ENCODE assay signal across 9 cellular contexts in the genomic region with DNA sequence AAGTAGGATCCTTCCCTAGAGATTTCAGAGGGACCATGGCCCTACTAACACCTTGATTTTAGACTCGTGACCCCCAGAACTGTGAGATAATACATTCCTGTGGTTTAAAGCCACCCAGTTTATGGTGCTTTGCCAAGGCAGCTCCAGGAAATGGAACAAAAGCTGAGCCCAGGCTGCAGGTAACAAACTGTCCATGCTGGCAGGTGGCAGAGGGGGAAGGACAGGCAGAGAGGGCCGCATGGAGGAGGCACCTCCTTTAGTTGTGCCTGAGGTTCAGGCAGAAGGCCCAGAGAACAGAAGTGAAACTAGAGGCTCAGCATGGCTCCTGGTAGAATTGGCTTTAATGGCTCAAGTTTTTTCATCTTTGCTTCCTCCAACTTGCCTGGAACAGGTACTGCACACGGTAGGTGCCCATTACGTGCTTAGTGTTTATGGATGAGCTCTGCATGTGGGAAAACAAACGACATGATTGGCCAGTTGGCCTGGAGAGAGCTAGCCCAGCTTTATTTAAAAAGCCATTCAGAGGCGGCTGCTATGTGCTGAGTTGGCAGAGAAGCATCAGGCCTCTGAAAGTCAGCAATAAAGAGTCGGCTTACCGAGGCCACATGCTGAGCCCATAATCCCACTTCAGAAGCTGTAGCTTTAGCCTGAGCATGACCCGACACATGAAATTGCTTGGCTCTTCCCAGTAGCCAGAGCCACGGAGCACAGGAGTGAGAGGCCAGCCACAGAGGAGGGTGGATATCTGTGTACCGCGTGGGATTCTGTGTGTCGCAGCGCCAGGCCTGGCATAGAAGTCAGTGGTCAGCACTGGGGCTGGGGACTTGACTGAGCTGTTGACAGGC. TPM values are rescaled to one million over a fixed set of nuclear protein-coding genes. Genes with fewer than 3 reads are reported as not detected.
DNase-seq lines count a peak whose midpoint lies in the region; ATAC-seq and TF ChIP-seq lines count a peak whose summit lies in the region.
"Had no signal": no experiment of that assay in that cellular context is flagged by ENCODE, and none has a peak within 500 bp of the region (broad histone marks: within the 10 kb centered on the region; RNA-seq: fewer than 3 reads in every experiment).

No MANE protein-coding gene starts in this region.

- H3K9me3 ChIP-seq in endodermal cell (ENCODE audit: control insufficient read depth, low read length) (no peaks in the 10 kb centered on the region), osteoblast (ENCODE audit: low read depth, low read length) (no peaks in the 10 kb centered on the region)

- H3K4me2 ChIP-seq in osteoblast (ENCODE audit: insufficient read depth, low read length): peak overlapping the region; percentile 19

- no peaks in the 10 kb centered on the region for H3K9me3 Mint-ChIP-seq in endodermal cell

- H3K4me1 Mint-ChIP-seq in endodermal cell: peaks cover 18% of the 10 kb centered on the region

- TF ChIP-seq CTCF in endodermal cell (conservative IDR thresholded peaks at IDR 0.05): no peak
- no peak for TF ChIP-seq CTCF in osteoblast (IDR thresholded peaks at IDR 0.05; ENCODE audit: extremely low read depth, low read depth, low read length)

- peak overlapping the region; percentile 44 for H2AFZ ChIP-seq in osteoblast (ENCODE audit: low read length)

- H3K36me3 Mint-ChIP-seq in endodermal cell (ENCODE audit: low read depth): no peaks in the 10 kb centered on the region

- H3K4me3 ChIP-seq in endodermal cell (ENCODE audit: low read length) (no peak overlapping the region), osteoblast (ENCODE audit: insufficient read depth, low read length) (no peak overlapping the region)
- H3K4me3 ChIP-seq: SK-N-MC had no signal

- peak; percentile 60 for DNase-seq in G401 (ENCODE audit: low spot score)
- DNase-seq in NCI-H345 (lab: John Stamatoyannopoulos, UW): peak; percentile 24
- DNase-seq in endodermal cell: peak; percentile 88
- DNase-seq in osteoblast (ENCODE audit: insufficient read length, low spot score, missing footprints): peak; percentile 14

- H3K27ac ChIP-seq in endodermal cell (ENCODE audit: low read depth, low read length) (peak overlapping the region; percentile 52), osteoblast (ENCODE audit: low read depth, low read length) (peak overlapping the region; percentile 3)
- H3K27ac ChIP-seq: SK-N-MC had no signal

- H3K79me2 ChIP-seq in osteoblast (ENCODE audit: insufficient read depth, low read length): no peaks in the 10 kb centered on the region

- in situ Hi-C loops in G401 (cut with HindIII; ENCODE audit: low sequenced_read_pairs): no loop called here

- peaks cover 24% of the 10 kb centered on the region for H3K4me1 ChIP-seq in endodermal cell (ENCODE audit: control insufficient read depth, insufficient read depth, low read length)
- peaks cover 46% of the 10 kb centered on the region for H3K4me1 ChIP-seq in osteoblast (ENCODE audit: insufficient read depth, low read length)

- no peaks in the 10 kb centered on the region for H3K27me3 ChIP-seq in endodermal cell (ENCODE audit: control insufficient read depth, insufficient read depth, low read length, poor library complexity, severe bottlenecking)
- H3K27me3 ChIP-seq in osteoblast (ENCODE audit: insufficient read depth, low read length): no peaks in the 10 kb centered on the region

- H3K36me3 ChIP-seq in endodermal cell (ENCODE audit: control insufficient read depth, insufficient read depth, low read length) (no peaks in the 10 kb centered on the region), osteoblast (ENCODE audit: insufficient read depth, low read length) (no peaks in the 10 kb centered on the region)

- no peak overlapping the region for H3K4me3 Mint-ChIP-seq in endodermal cell

- peaks cover 4% of the 10 kb centered on the region for H3K27me3 Mint-ChIP-seq in endodermal cell (ENCODE audit: insufficient read depth)

- H4K20me1 ChIP-seq in osteoblast (ENCODE audit: insufficient read depth, low read length): no peaks in the 10 kb centered on the region

- no peak overlapping the region for H3K9ac ChIP-seq in endodermal cell (ENCODE audit: extremely low read depth, low read length, poor library complexity, severe bottlenecking)

- peak overlapping the region; percentile 24 for H3K27ac Mint-ChIP-seq in endodermal cell

- no peak for ATAC-seq in GM19035 (IDR thresholded peaks at IDR 0.05; ENCODE audit: unreplicated experiment)
- ATAC-seq in GM19351 (IDR thresholded peaks at IDR 0.05; ENCODE audit: unreplicated experiment): no peak
- ATAC-seq in HG02973 (IDR thresholded peaks at IDR 0.05; ENCODE audit: unreplicated experiment): no peak
- ATAC-seq in GM18907 (IDR thresholded peaks at IDR 0.05; ENCODE audit: unreplicated experiment): no peak

- WGBS in endodermal cell (ENCODE audit: insufficient coverage in 1 of 2, insufficient read length in 1 of 2), 2 experiments: 46 to 48% methylated on average over 14 of the region's 14 CpGs

RNA-seq across cellular contexts. Expression of a gene that starts 36.5 kb away (rescaled TPM):
- 47.6 and 53.7 TPM in 2 replicates for total RNA-seq in G401 (2014; rRNA removed; shearing (Covaris generic))
- total RNA-seq in endodermal cell: 10 to 100 TPM; 23.0 to 26.2 TPM
- polyA plus RNA-seq in endodermal cell (2013, experiment 1 of 2): 19.6 TPM
- 16.8 TPM for polyA plus RNA-seq in endodermal cell (2013, experiment 2 of 2)
- total RNA-seq in osteoblast: 47.4 and 47.8 TPM in 2 replicates

RNA-seq across cellular contexts. Expression of a gene that starts 52.5 kb away (rescaled TPM):
- 0.37 and 1.2 TPM in 2 replicates for total RNA-seq in G401 (2014; rRNA removed; shearing (Covaris generic))
- under 1 TPM; 0.07 to 0.09 TPM for total RNA-seq in endodermal cell
- 9.4 TPM for polyA plus RNA-seq in endodermal cell (2013, experiment 1 of 2)
- 8.1 TPM for polyA plus RNA-seq in endodermal cell (2013, experiment 2 of 2)
- total RNA-seq in osteoblast: under 0.01 TPM in 1 of 2 replicates, not detected in the other

Comparison
In these comparisons a context has a peak if more than half of its experiments do, and no peak if none do; other contexts are left out.
1. DNase-seq: peak in every context shown above with its lines; median percentile 88 in endodermal cell; 60 in G401; 24 in NCI-H345; 14 in osteoblast.